ENCODE assay signal across 25 cellular contexts in the genomic region with DNA sequence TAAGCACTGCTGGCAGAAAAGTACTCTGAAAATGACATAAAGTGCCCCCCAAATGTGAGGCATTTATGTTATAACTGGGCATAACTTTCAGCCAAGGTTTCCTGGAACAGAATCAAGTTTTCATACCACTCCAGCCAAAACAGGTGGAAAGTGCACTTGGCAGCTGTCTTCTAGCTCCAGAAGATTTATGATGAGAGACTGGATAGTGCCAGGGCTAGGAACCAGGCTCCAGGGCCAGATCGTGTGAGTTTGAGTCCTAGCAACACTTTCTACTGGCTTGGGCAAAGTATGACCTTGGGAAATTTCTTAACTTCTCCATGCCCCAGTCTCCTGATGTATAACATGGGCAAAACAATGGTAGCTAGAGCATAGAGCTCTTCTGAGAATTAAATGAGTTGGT.
A peak's percentile ranks its signal among the peaks of the same experiment; 100 is the strongest.
DNase-seq lines count a peak whose midpoint lies in the region; ATAC-seq and TF ChIP-seq lines count a peak whose summit lies in the region.
"Had no signal": no experiment of that assay in that cellular context is flagged by ENCODE, and none has a peak within 500 bp of the region (broad histone marks: within the 10 kb centered on the region; RNA-seq: fewer than 3 reads in every experiment).

No MANE protein-coding gene starts in this region.

- H3K4me3 ChIP-seq in thyroid gland (replicated peaks in 1 of 3), result no peak overlapping the region
- H3K4me3 ChIP-seq in endodermal cell (ENCODE audit: low read length), result no peak overlapping the region
- H3K4me3 ChIP-seq: ascending aorta, esophagus squamous epithelium, gastroesophageal sphincter, skin epidermis, upper lobe of left lung had no signal

- H3K4me3 Mint-ChIP-seq in endodermal cell, result no peak overlapping the region
- H3K4me3 Mint-ChIP-seq in chondrocyte (ENCODE audit: unreplicated experiment), result no peak overlapping the region
- H3K4me3 Mint-ChIP-seq: activated CD4-positive, alpha-beta T cell treated with anti-CD3 and anti-CD28 coated beads for 36 hours; activated naive CD8-positive, alpha-beta T cell treated with anti-CD3 and anti-CD28 coated beads, Interleukin-2, amount 10 ng/mL, durations not matched to agents 7 days and 5 days; immature natural killer cell; T-helper 2 cell treated with Interferon-gamma antibody and Interleukin-4, amounts not matched to agents 5 μg/mL and 100 μg/mL, for 36 hours had no signal

- H3K27me3 Mint-ChIP-seq in endodermal cell (ENCODE audit: insufficient read depth) (no peaks in the 10 kb centered on the region), chondrocyte (ENCODE audit: low read depth) (no peaks in the 10 kb centered on the region)
- H3K27me3 Mint-ChIP-seq: activated naive CD8-positive, alpha-beta T cell treated with anti-CD3 and anti-CD28 coated beads, Interleukin-2, amount 10 ng/mL, durations not matched to agents 7 days and 5 days had no signal

- no peaks in the 10 kb centered on the region for H3K9me3 ChIP-seq in thyroid gland
- no peaks in the 10 kb centered on the region for H3K9me3 ChIP-seq in endodermal cell (ENCODE audit: control insufficient read depth, low read length)
- H3K9me3 ChIP-seq: ascending aorta, esophagus squamous epithelium, gastroesophageal sphincter, upper lobe of left lung had no signal

- 11 to 25% methylated on average over 1 of the region's 1 CpG for WGBS in thyroid gland, 2 donors
- WGBS in endodermal cell (ENCODE audit: insufficient coverage in 1 of 2, insufficient read length in 1 of 2), 2 experiments, result 94 to 100% methylated on average over 1 of the region's 1 CpG

- H3K36me3 Mint-ChIP-seq in endodermal cell (ENCODE audit: low read depth) (peaks cover 4% of the 10 kb centered on the region), chondrocyte (ENCODE audit: low read depth) (no peaks in the 10 kb centered on the region)
- H3K36me3 Mint-ChIP-seq: activated naive CD8-positive, alpha-beta T cell treated with anti-CD3 and anti-CD28 coated beads, Interleukin-2, amount 10 ng/mL, durations not matched to agents 7 days and 5 days; immature natural killer cell had no signal

- H3K4me1 Mint-ChIP-seq in endodermal cell, result peaks cover 19% of the 10 kb centered on the region
- peaks cover 30% of the 10 kb centered on the region for H3K4me1 Mint-ChIP-seq in chondrocyte (ENCODE audit: low read depth)
- H3K4me1 Mint-ChIP-seq: activated CD4-positive, alpha-beta T cell treated with anti-CD3 and anti-CD28 coated beads for 36 hours; activated naive CD8-positive, alpha-beta T cell treated with anti-CD3 and anti-CD28 coated beads, Interleukin-2, amount 10 ng/mL, durations not matched to agents 7 days and 5 days; immature natural killer cell had no signal

- intact Hi-C loops in thyroid gland (cut with DNase I), result no loop called here

- DNase-seq in NCI-H510A treated with DMSO at 0.1 percent for 48 hours (lab: John Stamatoyannopoulos, UW) (peak; percentile 10), NCI-H510A (lab: John Stamatoyannopoulos, UW) (no peak), NCI-H524 treated with DMSO at 0.1 percent for 48 hours (lab: John Stamatoyannopoulos, UW) (peak; percentile 7), medulla oblongata (ENCODE audit: extremely low spot score) (peak; percentile 63), thyroid gland (peak; percentile 51 to 59), endodermal cell (no peak), chondrocyte (ENCODE audit: low spot score) (no peak)
- DNase-seq: activated CD4-positive, alpha-beta T cell treated with anti-CD3 and anti-CD28 coated beads for 36 hours; activated effector memory CD4-positive, alpha-beta T cell treated with anti-CD3 and anti-CD28 coated beads, Interleukin-2, amount 50 U/mL, for 16 hours; activated naive CD8-positive, alpha-beta T cell treated with anti-CD3 and anti-CD28 coated beads, Interleukin-2, amount 10 ng/mL, durations not matched to agents 7 days and 5 days; caudate nucleus; esophagus squamous epithelium; hypothalamus; immature natural killer cell; NCI-H2227 treated with DMSO at 0.1 percent for 48 hours; NK-92 treated with Interleukin-12 subunit alpha and Interleukin-12 subunit beta, amount 100 ng/mL, for 24 hours; PC-3; stimulated activated CD4-positive, alpha-beta T cell treated with anti-CD3 and anti-CD28 coated beads, Interleukin-1b, Interleukin-23, amount 100 ng/mL, for 48 hours; upper lobe of left lung had no signal

- ATAC-seq in HG03521 (IDR thresholded peaks at IDR 0.05; ENCODE audit: unreplicated experiment), result no peak
- ATAC-seq: activated CD4-positive, alpha-beta T cell treated with anti-CD3 and anti-CD28 coated beads for 36 hours; gastroesophageal sphincter; HCT116; PC-3 had no signal

- no peak overlapping the region for H3K27ac Mint-ChIP-seq in endodermal cell
- no peak overlapping the region for H3K27ac Mint-ChIP-seq in chondrocyte (ENCODE audit: unreplicated experiment)
- H3K27ac Mint-ChIP-seq: activated CD4-positive, alpha-beta T cell treated with anti-CD3 and anti-CD28 coated beads for 36 hours; activated naive CD8-positive, alpha-beta T cell treated with anti-CD3 and anti-CD28 coated beads, Interleukin-2, amount 10 ng/mL, durations not matched to agents 7 days and 5 days; immature natural killer cell; T-helper 2 cell treated with Interferon-gamma antibody and Interleukin-4, amounts not matched to agents 5 μg/mL and 100 μg/mL, for 36 hours had no signal

- H3K27ac ChIP-seq in thyroid gland (no peak overlapping the region), endodermal cell (ENCODE audit: low read depth, low read length) (no peak overlapping the region)
- H3K27ac ChIP-seq: ascending aorta, esophagus squamous epithelium, gastroesophageal sphincter, skin epidermis, upper lobe of left lung had no signal

- H3K4me1 ChIP-seq in thyroid gland (peaks cover 10 to 11% of the 10 kb centered on the region in 2 donors), endodermal cell (ENCODE audit: control insufficient read depth, insufficient read depth, low read length) (peaks cover 8% of the 10 kb centered on the region)
- H3K4me1 ChIP-seq: upper lobe of left lung had no signal

- no peak for TF ChIP-seq POLR2A in thyroid gland (IDR thresholded peaks at IDR 0.05)

- H3K27me3 ChIP-seq in thyroid gland (no peaks in the 10 kb centered on the region), endodermal cell (ENCODE audit: control insufficient read depth, insufficient read depth, low read length, poor library complexity, severe bottlenecking) (no peaks in the 10 kb centered on the region)
- H3K27me3 ChIP-seq: ascending aorta, esophagus squamous epithelium, gastroesophageal sphincter, upper lobe of left lung had no signal

- H3K9me3 Mint-ChIP-seq in endodermal cell, result no peaks in the 10 kb centered on the region
- no peaks in the 10 kb centered on the region for H3K9me3 Mint-ChIP-seq in chondrocyte (ENCODE audit: low read depth)
- H3K9me3 Mint-ChIP-seq: activated naive CD8-positive, alpha-beta T cell treated with anti-CD3 and anti-CD28 coated beads, Interleukin-2, amount 10 ng/mL, durations not matched to agents 7 days and 5 days; T-helper 2 cell treated with Interferon-gamma antibody and Interleukin-4, amounts not matched to agents 5 μg/mL and 100 μg/mL, for 36 hours had no signal

- H3K36me3 ChIP-seq in thyroid gland (no peaks in the 10 kb centered on the region), endodermal cell (ENCODE audit: control insufficient read depth, insufficient read depth, low read length) (no peaks in the 10 kb centered on the region)
- H3K36me3 ChIP-seq: ascending aorta, gastroesophageal sphincter, upper lobe of left lung had no signal

- no peak for TF ChIP-seq CTCF in thyroid gland (IDR thresholded peaks at IDR 0.05)
- no peak for TF ChIP-seq CTCF in endodermal cell (conservative IDR thresholded peaks at IDR 0.05)
- TF ChIP-seq CTCF in chondrocyte (IDR thresholded peaks at IDR 0.05), result no peak

- H3K9ac ChIP-seq in endodermal cell (ENCODE audit: extremely low read depth, low read length, poor library complexity, severe bottlenecking), result no peak overlapping the region

Comparison
In these comparisons a context has a peak if more than half of its experiments do, and no peak if none do; other contexts are left out.
1. DNase-seq: peak in NCI-H510A treated with DMSO at 0.1 percent for 48 hours (single experiment), NCI-H524 treated with DMSO at 0.1 percent for 48 hours (single experiment), medulla oblongata (single experiment) and thyroid gland (2 of 2); none in NCI-H510A (single experiment), endodermal cell (single experiment) and chondrocyte (single experiment).